In the genomic region with DNA sequence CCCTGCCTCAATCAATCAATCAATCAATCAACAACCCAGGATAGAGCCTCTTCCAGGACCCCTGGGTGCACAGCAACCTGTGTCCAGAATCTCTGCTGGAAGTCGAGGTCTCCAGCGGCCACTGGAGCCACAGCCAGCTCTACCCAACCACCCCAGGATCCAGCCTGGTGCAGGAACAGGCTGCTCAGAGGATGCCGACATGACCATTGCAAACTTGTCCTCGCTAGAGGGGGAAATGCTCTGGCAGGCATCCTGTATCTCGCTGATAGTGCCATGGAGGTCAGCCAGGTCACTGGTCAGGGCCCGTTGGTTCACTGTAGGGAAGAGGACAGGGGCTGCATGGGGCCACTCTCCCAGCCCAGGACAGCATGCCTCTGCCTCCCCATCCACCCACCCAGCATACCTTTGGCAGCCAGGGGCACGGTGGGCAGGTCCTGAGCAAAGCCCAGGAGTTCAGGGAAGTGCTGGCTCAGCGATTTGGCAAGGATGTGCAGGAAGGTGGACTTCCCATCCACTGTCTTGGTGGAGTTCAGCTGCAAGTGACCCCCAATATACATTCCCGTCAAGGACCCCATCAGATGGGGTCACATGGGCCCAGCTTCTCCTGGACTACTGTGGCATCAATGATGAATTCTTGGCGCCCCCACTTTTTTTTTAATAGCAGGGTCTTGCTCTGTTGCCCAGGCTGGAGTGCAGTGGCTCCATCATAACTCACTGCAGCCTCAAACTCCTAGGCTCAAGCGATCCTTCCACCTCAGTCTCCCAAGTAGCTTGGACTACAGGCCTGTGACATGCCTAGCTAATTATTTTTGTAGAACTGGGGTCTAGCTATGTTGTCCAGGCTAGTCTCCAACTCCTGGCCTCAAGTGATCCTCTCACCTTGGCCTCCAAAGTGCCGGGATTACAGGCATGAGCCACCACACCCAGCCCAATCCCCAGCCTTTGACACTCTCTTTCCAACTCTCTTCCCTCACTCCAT, we compare ENCODE assay signal across 25 cellular contexts. TPM values are rescaled to one million over a fixed set of nuclear protein-coding genes. Genes with fewer than 3 reads are reported as not detected.
DNase-seq lines count a peak whose midpoint lies in the region; ATAC-seq and TF ChIP-seq lines count a peak whose summit lies in the region.
"Had no signal": no experiment of that assay in that cellular context is flagged by ENCODE, and none has a peak within 500 bp of the region (broad histone marks: within the 10 kb centered on the region; RNA-seq: fewer than 3 reads in every experiment).

No MANE protein-coding gene starts in this region.

- no peak for ATAC-seq in HG02973 (IDR thresholded peaks at IDR 0.05; ENCODE audit: unreplicated experiment)
- no peak for ATAC-seq in stimulated activated naive B cell treated with anti-CD40 and anti-IgM and Interleukin-4, amounts not matched to agents 10 μg/mL and 1 μg/mL and 100 μg/mL, for 72 hours (replicated peaks)
- ATAC-seq: activated T-cell treated with anti-CD3 and anti-CD28 coated beads, Interleukin-2, amount 50 U/mL, for 4 hours; foreskin keratinocyte; left ventricle myocardium superior; stimulated activated naive CD8-positive, alpha-beta T cell treated with anti-CD3 and anti-CD28 coated beads, Interleukin-15, amount 100 ng/mL, for 72 hours had no signal

- DNase-seq in GM13977 (ENCODE audit: low spot score) (peak; percentile 16), WERI-Rb-1 (no peak), type B pancreatic cell (ENCODE audit: extremely low spot score, unreplicated experiment) (no peak)
- DNase-seq in stimulated activated naive B cell treated with anti-CD40 and anti-IgM and Interleukin-4, amounts not matched to agents 10 μg/mL and 1 μg/mL and 100 μg/mL, for 72 hours: no peak
- DNase-seq: activated CD8-positive, alpha-beta memory T cell treated with anti-CD3 and anti-CD28 coated beads for 24 hours; activated naive CD4-positive, alpha-beta T cell treated with anti-CD3 and anti-CD28 coated beads, Interleukin-2, amount 10 ng/mL, durations not matched to agents 7 days and 5 days; activated T-cell treated with anti-CD3 and anti-CD28 coated beads, Interleukin-2, amount 50 U/mL, for 4 hours; foreskin keratinocyte; left ventricle myocardium superior; NCI-H1417 treated with DMSO at 0.1 percent for 48 hours; NCI-H524 treated with DMSO at 0.1 percent for 48 hours; occipital lobe; RPMI8226; SK-N-SH; spleen; stimulated activated CD4-positive, alpha-beta T cell treated with anti-CD3 and anti-CD28 coated beads, Interleukin-4, amount 100 ng/mL, for 24 hours; stimulated activated naive CD8-positive, alpha-beta T cell treated with anti-CD3 and anti-CD28 coated beads, Interleukin-15, amount 100 ng/mL, for 72 hours had no signal

- no peaks in the 10 kb centered on the region for H3K36me3 Mint-ChIP-seq in type B pancreatic cell
- peaks cover 1 to 2% of the 10 kb centered on the region in 2 donors for H3K36me3 Mint-ChIP-seq in stimulated activated naive B cell treated with anti-CD40 and anti-IgM and Interleukin-4, amounts not matched to agents 10 μg/mL and 1 μg/mL and 100 μg/mL, for 72 hours
- H3K36me3 Mint-ChIP-seq: activated naive CD4-positive, alpha-beta T cell treated with anti-CD3 and anti-CD28 coated beads, Interleukin-2, amount 10 ng/mL, durations not matched to agents 7 days and 5 days had no signal

- no peak overlapping the region for H3K4me3 ChIP-seq in WERI-Rb-1 (ENCODE audit: low read depth, low read length)
- H3K4me3 ChIP-seq: cardiac muscle cell, hepatocyte, tibial nerve had no signal

- no peaks in the 10 kb centered on the region for H3K9me3 ChIP-seq in WERI-Rb-1 (ENCODE audit: severe bottlenecking)
- H3K9me3 ChIP-seq: SK-N-SH, spleen, tibial nerve had no signal

- peaks cover 10% of the 10 kb centered on the region for H3K27me3 Mint-ChIP-seq in type B pancreatic cell
- H3K27me3 Mint-ChIP-seq in stimulated activated naive B cell treated with anti-CD40 and anti-IgM and Interleukin-4, amounts not matched to agents 10 μg/mL and 1 μg/mL and 100 μg/mL, for 72 hours: no peaks in the 10 kb centered on the region
- H3K27me3 Mint-ChIP-seq: stimulated activated naive CD8-positive, alpha-beta T cell treated with anti-CD3 and anti-CD28 coated beads, Interleukin-15, amount 100 ng/mL, for 72 hours had no signal

- H3K4me3 Mint-ChIP-seq in type B pancreatic cell: peak overlapping the region; percentile 71
- no peak overlapping the region for H3K4me3 Mint-ChIP-seq in stimulated activated naive B cell treated with anti-CD40 and anti-IgM and Interleukin-4, amounts not matched to agents 10 μg/mL and 1 μg/mL and 100 μg/mL, for 72 hours
- H3K4me3 Mint-ChIP-seq: activated naive CD4-positive, alpha-beta T cell treated with anti-CD3 and anti-CD28 coated beads, Interleukin-2, amount 10 ng/mL, durations not matched to agents 7 days and 5 days; stimulated activated naive CD8-positive, alpha-beta T cell treated with anti-CD3 and anti-CD28 coated beads, Interleukin-15, amount 100 ng/mL, for 72 hours; T-helper 2 cell treated with Interferon-gamma antibody and Interleukin-4, amounts not matched to agents 5 μg/mL and 100 μg/mL, for 36 hours had no signal

- no peak overlapping the region for H3K27ac Mint-ChIP-seq in type B pancreatic cell
- no peak overlapping the region for H3K27ac Mint-ChIP-seq in stimulated activated naive B cell treated with anti-CD40 and anti-IgM and Interleukin-4, amounts not matched to agents 10 μg/mL and 1 μg/mL and 100 μg/mL, for 72 hours
- H3K27ac Mint-ChIP-seq: activated naive CD4-positive, alpha-beta T cell treated with anti-CD3 and anti-CD28 coated beads, Interleukin-2, amount 10 ng/mL, durations not matched to agents 7 days and 5 days; stimulated activated naive CD8-positive, alpha-beta T cell treated with anti-CD3 and anti-CD28 coated beads, Interleukin-15, amount 100 ng/mL, for 72 hours; T-helper 2 cell treated with Interferon-gamma antibody and Interleukin-4, amounts not matched to agents 5 μg/mL and 100 μg/mL, for 36 hours had no signal

- in situ Hi-C loops in GM13977 (cut with MboI; ENCODE audit: low pct_unique_long_range_greater_than_20kb, low sequenced_read_pairs, unreplicated experiment): no loop called here

- H3K36me3 ChIP-seq in WERI-Rb-1: no peaks in the 10 kb centered on the region
- H3K36me3 ChIP-seq: cardiac muscle cell, spleen, tibial nerve had no signal

- H3K9me3 Mint-ChIP-seq in type B pancreatic cell: no peaks in the 10 kb centered on the region
- H3K9me3 Mint-ChIP-seq in stimulated activated naive B cell treated with anti-CD40 and anti-IgM and Interleukin-4, amounts not matched to agents 10 μg/mL and 1 μg/mL and 100 μg/mL, for 72 hours: no peaks in the 10 kb centered on the region
- H3K9me3 Mint-ChIP-seq: activated naive CD4-positive, alpha-beta T cell treated with anti-CD3 and anti-CD28 coated beads, Interleukin-2, amount 10 ng/mL, durations not matched to agents 7 days and 5 days; activated T-cell treated with anti-CD3 and anti-CD28 coated beads, Interleukin-2, amount 50 U/mL, for 4 hours; stimulated activated naive CD8-positive, alpha-beta T cell treated with anti-CD3 and anti-CD28 coated beads, Interleukin-15, amount 100 ng/mL, for 72 hours; T-helper 2 cell treated with Interferon-gamma antibody and Interleukin-4, amounts not matched to agents 5 μg/mL and 100 μg/mL, for 36 hours had no signal

- TF ChIP-seq CTCF in GM13977 (IDR thresholded peaks at IDR 0.05; ENCODE audit: extremely low read depth, insufficient read depth, missing control alignments) (no peak), WERI-Rb-1 (IDR thresholded peaks at IDR 0.05; ENCODE audit: low read depth, low read length) (no peak), type B pancreatic cell (conservative IDR thresholded peaks at IDR 0.05) (no peak)

- peak overlapping the region; percentile 4; the same call in 1 of the 2 replicates for H3K27ac ChIP-seq in WERI-Rb-1
- H3K27ac ChIP-seq: foreskin keratinocyte, hepatocyte, tibial nerve had no signal

- no peaks in the 10 kb centered on the region for H3K27me3 ChIP-seq in WERI-Rb-1 (ENCODE audit: insufficient read depth, low read depth, severe bottlenecking)
- H3K27me3 ChIP-seq: foreskin keratinocyte, hepatocyte, tibial nerve had no signal

- H3K4me1 Mint-ChIP-seq in type B pancreatic cell (ENCODE audit: unreplicated experiment): no peaks in the 10 kb centered on the region
- peaks cover 6 to 13% of the 10 kb centered on the region in 2 donors for H3K4me1 Mint-ChIP-seq in stimulated activated naive B cell treated with anti-CD40 and anti-IgM and Interleukin-4, amounts not matched to agents 10 μg/mL and 1 μg/mL and 100 μg/mL, for 72 hours

RNA-seq across cellular contexts. Expression of a gene that starts 17.9 kb away (rescaled TPM):
- 147 and 227 TPM in 2 replicates for total RNA-seq in type B pancreatic cell (ENCODE audit: low replicate concordance)

RNA-seq across cellular contexts. Expression of a gene that starts 49.4 kb away (rescaled TPM):
- total RNA-seq in type B pancreatic cell (ENCODE audit: low replicate concordance): 0.43 and 1.6 TPM in 2 replicates
- total RNA-seq: dermis microvascular lymphatic vessel endothelial cell, epithelial cell of proximal tubule, left ventricle myocardium superior, MCF 10A, tibial nerve had no signal

RNA-seq across cellular contexts. Expression of a gene that starts 54.1 kb away (rescaled TPM):
- 21.2 and 27.0 TPM in 2 replicates for total RNA-seq in type B pancreatic cell (ENCODE audit: low replicate concordance)
